In the genomic region with DNA sequence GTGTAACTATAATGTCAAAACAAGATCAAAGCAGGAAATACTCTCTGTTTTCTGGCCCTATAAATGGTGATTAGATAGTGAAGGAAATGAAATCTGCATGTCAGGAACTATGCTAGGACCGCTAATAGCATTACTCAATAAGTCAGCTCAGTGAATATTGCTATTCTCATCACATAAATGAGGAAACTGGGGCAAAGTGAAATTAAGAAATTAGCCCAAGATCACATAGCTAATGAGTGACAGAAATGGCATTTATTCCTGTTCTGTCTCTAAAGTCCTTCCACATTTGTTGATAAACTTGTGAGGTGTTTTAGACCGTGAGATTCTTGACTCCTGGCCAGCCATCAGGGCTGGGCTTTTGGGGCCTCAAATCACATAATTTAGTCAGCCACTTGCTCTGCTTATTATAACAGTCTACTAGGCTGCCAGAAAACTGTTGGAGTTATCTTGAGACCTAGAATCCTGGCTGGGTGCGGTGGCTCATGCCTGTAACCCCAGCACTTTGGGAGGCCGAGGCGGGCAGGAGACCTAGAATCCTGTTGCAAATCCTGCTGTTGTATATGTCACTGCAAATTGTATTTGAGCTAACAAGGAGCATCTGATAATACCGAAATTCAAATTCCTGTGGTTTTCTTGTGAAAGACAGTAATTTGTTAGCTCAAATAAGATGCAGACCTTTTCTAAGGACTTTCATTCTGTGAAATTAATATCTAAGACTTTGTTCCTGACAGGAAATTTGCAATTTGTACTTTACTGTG, we compare ENCODE assay signal across 19 cellular contexts.
"Had no signal": no experiment of that assay in that cellular context is flagged by ENCODE, and none has a peak within 500 bp of the region (broad histone marks: within the 10 kb centered on the region; RNA-seq: fewer than 3 reads in every experiment).

No MANE protein-coding gene starts in this region.

- H3K36me3 Mint-ChIP-seq: activated naive CD4-positive, alpha-beta T cell treated with anti-CD3 and anti-CD28 coated beads, Interleukin-2, amount 50 U/mL, for 72 hours; mesothelial cell of epicardium had no signal

- H3K9me3 ChIP-seq: body of pancreas had no signal

- H3K4me2 ChIP-seq: smooth muscle cell had no signal

- H3K27ac ChIP-seq: body of pancreas, dorsolateral prefrontal cortex had no signal

- DNase-seq: activated CD4-positive, alpha-beta T cell treated with anti-CD3 and anti-CD28 coated beads, Interleukin-2, amount 50 U/mL, for 1 hour; activated effector memory CD4-positive, alpha-beta T cell treated with anti-CD3 and anti-CD28 coated beads, Interleukin-2, amount 50 U/mL, for 16 hours; activated T-cell treated with anti-CD3 and anti-CD28 coated beads, Interleukin-2, amount 50 U/mL, for 72 hours; amniotic stem cell; body of pancreas; caudate nucleus; dorsolateral prefrontal cortex; foreskin melanocyte; glutamatergic neuron; hippocampal formation; nucleus accumbens; stimulated activated CD4-positive, alpha-beta T cell treated with anti-CD3 and anti-CD28 coated beads, Interleukin-4, amount 100 ng/mL, for 1 hour; stimulated activated naive CD8-positive, alpha-beta T cell treated with anti-CD3 and anti-CD28 coated beads, Interleukin-15, amount 100 ng/mL, for 72 hours; T1000 had no signal

- H3K9me3 Mint-ChIP-seq: activated naive CD4-positive, alpha-beta T cell treated with anti-CD3 and anti-CD28 coated beads, Interleukin-2, amount 50 U/mL, for 72 hours; activated T-cell treated with anti-CD3 and anti-CD28 coated beads, Interleukin-2, amount 50 U/mL, for 72 hours; nephron; stimulated activated naive CD8-positive, alpha-beta T cell treated with anti-CD3 and anti-CD28 coated beads, Interleukin-15, amount 100 ng/mL, for 72 hours had no signal

- H3K4me3 Mint-ChIP-seq: activated T-cell treated with anti-CD3 and anti-CD28 coated beads, Interleukin-2, amount 50 U/mL, for 72 hours; mesothelial cell of epicardium; nephron; stimulated activated naive CD8-positive, alpha-beta T cell treated with anti-CD3 and anti-CD28 coated beads, Interleukin-15, amount 100 ng/mL, for 72 hours had no signal

- ATAC-seq: activated naive CD4-positive, alpha-beta T cell treated with anti-CD3 and anti-CD28 coated beads, Interleukin-2, amount 50 U/mL, for 72 hours; activated T-cell treated with anti-CD3 and anti-CD28 coated beads, Interleukin-2, amount 50 U/mL, for 72 hours; body of pancreas; sciatic nerve; stimulated activated naive CD8-positive, alpha-beta T cell treated with anti-CD3 and anti-CD28 coated beads, Interleukin-15, amount 100 ng/mL, for 72 hours had no signal

- H3K4me1 Mint-ChIP-seq: mesothelial cell of epicardium; nephron; stimulated activated naive CD8-positive, alpha-beta T cell treated with anti-CD3 and anti-CD28 coated beads, Interleukin-15, amount 100 ng/mL, for 72 hours had no signal

- H3K27ac Mint-ChIP-seq: activated naive CD4-positive, alpha-beta T cell treated with anti-CD3 and anti-CD28 coated beads, Interleukin-2, amount 50 U/mL, for 72 hours; activated T-cell treated with anti-CD3 and anti-CD28 coated beads, Interleukin-2, amount 50 U/mL, for 72 hours; mesothelial cell of epicardium; nephron; stimulated activated naive CD8-positive, alpha-beta T cell treated with anti-CD3 and anti-CD28 coated beads, Interleukin-15, amount 100 ng/mL, for 72 hours had no signal

- H3K27me3 ChIP-seq: body of pancreas, dorsolateral prefrontal cortex had no signal

- H3K4me1 ChIP-seq: body of pancreas had no signal

- H3K4me3 ChIP-seq: body of pancreas, dorsolateral prefrontal cortex, smooth muscle cell had no signal
